ENCODE assay signal across 10 cellular contexts in the genomic region with DNA sequence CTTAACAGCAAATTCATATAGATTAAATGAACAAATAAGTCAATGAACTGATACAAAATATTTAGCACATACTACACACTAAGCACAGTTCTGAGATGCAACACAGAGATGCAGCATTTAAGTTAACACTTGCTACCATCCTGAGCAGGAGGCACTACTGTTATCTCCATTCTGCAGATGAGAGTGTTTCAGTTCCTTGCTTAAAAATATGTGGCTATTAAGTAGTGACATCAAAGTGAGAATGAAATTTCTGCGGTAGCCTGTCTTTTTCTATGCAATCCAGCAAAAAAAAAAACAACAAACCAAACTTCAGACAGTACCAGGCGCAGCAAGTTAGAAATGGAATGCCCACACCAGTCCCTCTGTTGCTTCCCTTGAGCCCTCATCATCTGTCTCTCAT.
A peak's percentile ranks its signal among the peaks of the same experiment; 100 is the strongest.
DNase-seq lines count a peak whose midpoint lies in the region; ATAC-seq and TF ChIP-seq lines count a peak whose summit lies in the region.
"Had no signal": no experiment of that assay in that cellular context is flagged by ENCODE, and none has a peak within 500 bp of the region (broad histone marks: within the 10 kb centered on the region; RNA-seq: fewer than 3 reads in every experiment).

No MANE protein-coding gene starts in this region.

- no peak for TF ChIP-seq CTCF in GM13976 (IDR thresholded peaks at IDR 0.05; ENCODE audit: borderline replicate concordance, control extremely low read depth, extremely low read depth, insufficient read depth, missing control alignments)

- DNase-seq in GM13976 (ENCODE audit: low spot score) (peak; percentile 15), NCI-H748 treated with DMSO at 0.1 percent for 48 hours (lab: John Stamatoyannopoulos, UW) (no peak), left cardiac atrium (no peak), HCEC 1CT (no peak), ACHN (no peak)
- DNase-seq: NCI-H1417 treated with DMSO at 0.1 percent for 48 hours, trophoblast cell had no signal

- ATAC-seq in GM19455 (IDR thresholded peaks at IDR 0.05; ENCODE audit: unreplicated experiment) (peak; percentile 92), HG02840 (IDR thresholded peaks at IDR 0.05; ENCODE audit: low FRiP score, unreplicated experiment) (peak; percentile 76), HG03460 (IDR thresholded peaks at IDR 0.05; ENCODE audit: unreplicated experiment) (peak; percentile 73), left cardiac atrium (no peak)

- intact Hi-C loops in left cardiac atrium (cut with DNase I): no loop called here

- in situ Hi-C loops in GM13976 (cut with MboI; ENCODE audit: low sequenced_read_pairs, unreplicated experiment): no loop called here
- in situ Hi-C loops in ACHN (cut with HindIII; ENCODE audit: low pct_ligation_motif_present, low pct_unique_long_range_greater_than_20kb, low sequenced_read_pairs): no loop called here

Comparison
In these comparisons a context has a peak if more than half of its experiments do, and no peak if none do; other contexts are left out.
1. ATAC-seq: peak in GM19455 (single experiment), HG02840 (single experiment) and HG03460 (single experiment); none in left cardiac atrium (0 of 2).